1 cellular context compared by ENCODE assay signal in genomic region chr10:124085680-124086079, GRCh38.
TF ChIP-seq lines count a peak whose summit lies in the region.

No MANE protein-coding gene starts in this region.

TF ChIP-seq in HepG2, 621 proteins besides CTCF, POLR2A, EP300 and RAD21:
- peak; percentile 9; the same call in 1 of the 2 replicates for TF ChIP-seq RBFOX2 (IDR thresholded peaks at IDR 0.05; ENCODE audit: low read depth, low read length)
- TF ChIP-seq ZNF572 (CRISPR knock-in tag; IDR thresholded peaks at IDR 0.05), result 0 out of 2 replicates have a peak, but pooled peaks have one; percentile 56
- no peak for TF ChIP-seq THAP8 (CRISPR knock-in tag; IDR thresholded peaks at IDR 0.05; ENCODE audit: borderline replicate concordance)
- TF ChIP-seq ZNF687 (CRISPR knock-in tag; IDR thresholded peaks at IDR 0.05), result peak; percentile 59
- no peak for TF ChIP-seq ZFP90 (CRISPR knock-in tag; IDR thresholded peaks at IDR 0.05; ENCODE audit: borderline replicate concordance)
- TF ChIP-seq ZNF766 (CRISPR knock-in tag; IDR thresholded peaks at IDR 0.05; ENCODE audit: borderline replicate concordance), result no peak
